ENCODE assay signal across 7 cellular contexts in the genomic region with DNA sequence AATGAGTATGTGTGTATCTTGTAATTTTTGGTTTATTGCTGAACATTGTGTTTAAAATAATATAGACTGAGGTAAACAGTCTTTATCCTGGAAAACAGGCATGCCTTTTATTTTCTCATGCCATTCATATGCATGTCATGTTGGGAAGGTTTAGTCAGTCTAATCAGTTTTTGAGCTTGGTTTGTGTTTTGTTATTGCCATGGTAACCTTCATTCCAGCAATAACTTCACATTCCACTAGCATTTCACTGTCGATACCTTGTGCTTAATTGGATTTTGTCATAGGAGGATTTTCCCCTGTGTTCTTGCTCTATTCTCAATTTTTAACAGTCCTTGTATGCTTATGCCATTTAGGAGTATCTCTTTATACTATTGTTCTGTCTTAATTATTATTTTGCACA.
DNase-seq lines count a peak whose midpoint lies in the region; ATAC-seq, FAIRE-seq and TF ChIP-seq lines count a peak whose summit lies in the region.
"Not testable (repeated sequence)": the region's sequence is repeated elsewhere in the genome, so short reads cannot be mapped to it uniquely, and the experiment has no call there.

No MANE protein-coding gene starts in this region.

- not testable (repeated sequence) for H4K91ac ChIP-seq in IMR-90 (ENCODE audit: insufficient read depth, low read depth, low read length); H1 (replicated peaks; ENCODE audit: insufficient read length, low read length)

- not testable (repeated sequence) for H3F3A ChIP-seq in GM23248 (ENCODE audit: insufficient read depth)

- not testable (repeated sequence) for H3K4me1 ChIP-seq in GM23248 (ENCODE audit: insufficient read depth); IMR-90 (ENCODE audit: control insufficient read depth, insufficient read depth, low read length); H1 (replicated peaks in 1 of 4; ENCODE audit: control insufficient read depth in 3 of 4, insufficient read depth in 4 of 4, low read length in 3 of 4); keratinocyte (ENCODE audit: control insufficient read depth, extremely low read depth, insufficient read depth, low read length); mesendoderm (ENCODE audit: control insufficient read depth, low read depth, low read length)

- H3K4me3 ChIP-seq in BJ (ENCODE audit: low read depth, low read length); GM23248; IMR-90 (ENCODE audit: insufficient read depth, low read depth, low read length); H1 (ENCODE audit: extremely low read depth in 1 of 4, insufficient read depth in 2 of 4, low read depth in 3 of 4, low read length in 4 of 4); keratinocyte (ENCODE audit: control insufficient read depth in 2 of 3, extremely low read depth in 1 of 3, insufficient read depth in 2 of 3, low read depth in 1 of 3, low read length in 3 of 3); mesendoderm (ENCODE audit: low read length): not testable (repeated sequence)

- not testable (repeated sequence) for H3K9ac ChIP-seq in GM23248; IMR-90 (ENCODE audit: low read depth, low read length); H1 (replicated peaks in 1 of 4; ENCODE audit: extremely low read depth in 1 of 4, low read depth in 3 of 4, low read length in 3 of 4); keratinocyte (ENCODE audit: control insufficient read depth, extremely low read depth, insufficient read depth, low read length); mesendoderm (ENCODE audit: low read length)

- H3K79me2 ChIP-seq in GM23248 (ENCODE audit: insufficient read depth); H1 (ENCODE audit: control insufficient read depth in 1 of 2, insufficient read depth in 2 of 2, low read length in 2 of 2); keratinocyte (ENCODE audit: control insufficient read depth, insufficient read depth, low read length); mesendoderm (ENCODE audit: control insufficient read depth, insufficient read depth, low read length): not testable (repeated sequence)

- H2BK15ac ChIP-seq in IMR-90 (ENCODE audit: low read depth, low read length); H1 (ENCODE audit: low read length); mesendoderm (replicated peaks; ENCODE audit: low read depth): not testable (repeated sequence)

- CTCF ChIA-PET in BJ (lab: Yijun Ruan, JAX); IMR-90 (lab: Yijun Ruan, JAX); H1 (lab: Charles Lee; ENCODE audit: partially characterized antibody): not testable (repeated sequence)

- H3K27ac ChIP-seq in GM23248; IMR-90 (ENCODE audit: insufficient read depth, low read length); H1 (ENCODE audit: low read depth, low read length); keratinocyte (ENCODE audit: control insufficient read depth, insufficient read depth, low read length); mesendoderm (ENCODE audit: low read depth, low read length): not testable (repeated sequence)

- not testable (repeated sequence) for BruUV-seq in IMR-90 (replicated peaks; lab: Mats Ljungman, UMichigan)

- not testable (repeated sequence) for H4K20me1 ChIP-seq in GM23248 (ENCODE audit: insufficient read depth); IMR-90 (ENCODE audit: insufficient read depth, low read length); H1 (replicated peaks in 1 of 2; ENCODE audit: control insufficient read depth in 1 of 2, insufficient read depth in 2 of 2, low read length in 2 of 2); keratinocyte (ENCODE audit: control insufficient read depth, extremely low read depth, insufficient read depth, low read length)

- H3K27me3 ChIP-seq in BJ (ENCODE audit: control insufficient read depth, insufficient read depth, low read length); GM23248 (replicated peaks; ENCODE audit: insufficient read depth); IMR-90 (ENCODE audit: control insufficient read depth, insufficient read depth, low read length); H1 (replicated peaks in 1 of 4; ENCODE audit: control insufficient read depth in 3 of 4, extremely low read depth in 1 of 4, insufficient read depth in 3 of 4, low read length in 3 of 4); keratinocyte (ENCODE audit: control insufficient read depth, extremely low read depth, insufficient read depth, low read length); mesendoderm (ENCODE audit: insufficient read depth, low read length, poor library complexity): not testable (repeated sequence)

- DNase-seq in BJ (ENCODE audit: low read depth): peak; percentile 12
- peak; percentile 1 for DNase-seq in GM23248
- peak; percentile 52 for DNase-seq in IMR-90
- peak; percentile 2 for DNase-seq in amniotic epithelial cell (ENCODE audit: low read depth)
- not testable (repeated sequence) for DNase-seq in H1 (ENCODE audit: low read depth in 1 of 2, low spot score in 2 of 2); keratinocyte (ENCODE audit: low read depth, low spot score)
- peak; percentile 44 for DNase-seq in mesendoderm

- H2BK20ac ChIP-seq in IMR-90 (ENCODE audit: low read depth, low read length); H1 (ENCODE audit: low read length): not testable (repeated sequence)

- dilution Hi-C loops in IMR-90 (cut with HindIII; ENCODE audit: low sequenced_read_pairs, unreplicated experiment); keratinocyte (cut with MboI; ENCODE audit: extremely low pct_ligation_motif_present, low sequenced_read_pairs): not testable (repeated sequence)

- POLR2A ChIA-PET in BJ (lab: Charles Lee); IMR-90 (lab: Charles Lee; ENCODE audit: unreplicated experiment); H1 (lab: Charles Lee; ENCODE audit: partially characterized antibody): not testable (repeated sequence)

- not testable (repeated sequence) for TF ChIP-seq RAD21 in IMR-90 (IDR thresholded peaks at IDR 0.05; ENCODE audit: low read length); H1 (IDR thresholded peaks at IDR 0.05 in 1 of 2, conservative IDR thresholded peaks at IDR 0.05 in 1 of 2; ENCODE audit: low read depth in 2 of 2, low read length in 2 of 2)

- H3K56ac ChIP-seq in IMR-90 (ENCODE audit: extremely low read depth, insufficient read depth, low read length); H1 (replicated peaks; ENCODE audit: insufficient read length, low read depth, low read length); mesendoderm (ENCODE audit: low read length): not testable (repeated sequence)

- not testable (repeated sequence) for H3K18ac ChIP-seq in IMR-90 (ENCODE audit: low read depth, low read length); H1 (ENCODE audit: extremely low read depth, low read length); mesendoderm (ENCODE audit: low read length)

- not testable (repeated sequence) for H3K23ac ChIP-seq in IMR-90 (ENCODE audit: low read depth, low read length); H1 (ENCODE audit: insufficient read length); mesendoderm (ENCODE audit: low read length)

- H2AK5ac ChIP-seq in IMR-90 (ENCODE audit: low read depth, low read length); H1 (ENCODE audit: low read depth, low read length); mesendoderm (ENCODE audit: low read length): not testable (repeated sequence)

- not testable (repeated sequence) for H3K36me3 ChIP-seq in BJ (ENCODE audit: control insufficient read depth, insufficient read depth, low read length); GM23248 (ENCODE audit: low read depth); IMR-90 (ENCODE audit: control insufficient read depth, insufficient read depth, low read length); H1 (ENCODE audit: control insufficient read depth in 2 of 4, insufficient read depth in 4 of 4, low read length in 3 of 4); keratinocyte (ENCODE audit: control insufficient read depth in 2 of 2, extremely low read depth in 1 of 2, insufficient read depth in 2 of 2, low read length in 2 of 2); mesendoderm (ENCODE audit: control insufficient read depth, insufficient read depth, low read length)

- H3K23me2 ChIP-seq in H1 (ENCODE audit: low read depth, low read length): not testable (repeated sequence)

- H2BK5ac ChIP-seq in IMR-90 (ENCODE audit: low read depth, low read length, poor library complexity, severe bottlenecking); H1 (ENCODE audit: low read depth, low read length); mesendoderm (ENCODE audit: low read length): not testable (repeated sequence)

- H4K5ac ChIP-seq in IMR-90 (ENCODE audit: low read depth, low read length); H1 (ENCODE audit: insufficient read length, low read depth, low read length); mesendoderm (ENCODE audit: low read length): not testable (repeated sequence)

- not testable (repeated sequence) for H3K14ac ChIP-seq in IMR-90 (replicated peaks; ENCODE audit: low read depth, low read length); H1 (ENCODE audit: insufficient read length)

- not testable (repeated sequence) for H3K4me2 ChIP-seq in GM23248 (ENCODE audit: unreplicated experiment); IMR-90 (ENCODE audit: low read depth, low read length); H1 (ENCODE audit: insufficient read depth in 1 of 2, low read depth in 2 of 2, low read length in 2 of 2); keratinocyte (ENCODE audit: control insufficient read depth, extremely low read depth, insufficient read depth, low read depth, low read length); mesendoderm (ENCODE audit: low read length)

- peak; percentile 21; the same call in 1 of the 2 replicates for ATAC-seq in IMR-90 (ENCODE audit: low read depth)

- H2BK120ac ChIP-seq in IMR-90 (ENCODE audit: low read depth, low read length); H1 (replicated peaks; ENCODE audit: low read depth, low read length); mesendoderm (ENCODE audit: low read depth, low read length): not testable (repeated sequence)

- not testable (repeated sequence) for TF ChIP-seq CTCF in BJ (IDR thresholded peaks at IDR 0.05; ENCODE audit: insufficient read depth, low read depth, low read length); IMR-90 (conservative IDR thresholded peaks at IDR 0.05; ENCODE audit: low read depth, low read length); H1 (IDR thresholded peaks at IDR 0.05; ENCODE audit: control extremely low read depth in 1 of 3, insufficient read depth in 1 of 3, low read depth in 1 of 3, low read length in 3 of 3); keratinocyte (optimal IDR thresholded peaks at IDR 0.05 in 1 of 3, IDR thresholded peaks at IDR 0.05 in 1 of 3, conservative IDR thresholded peaks at IDR 0.05 in 1 of 3; ENCODE audit: extremely low read depth in 1 of 3, insufficient read depth in 2 of 3, low read length in 3 of 3)

- H3K79me1 ChIP-seq in IMR-90 (ENCODE audit: low read depth in 1 of 2, low read length in 2 of 2); H1 (ENCODE audit: low read depth, low read length); mesendoderm (ENCODE audit: low read length): not testable (repeated sequence)

- TF ChIP-seq EP300 in H1 (IDR thresholded peaks at IDR 0.05; ENCODE audit: borderline replicate concordance in 1 of 2, low read depth in 2 of 2, low read length in 2 of 2): not testable (repeated sequence)

- not testable (repeated sequence) for H3K9me2 ChIP-seq in GM23248 (ENCODE audit: insufficient read depth)

- H2AFZ ChIP-seq in GM23248; IMR-90 (replicated peaks; ENCODE audit: low read length, poor library complexity); H1 (ENCODE audit: low read length); keratinocyte (ENCODE audit: control insufficient read depth, low read length): not testable (repeated sequence)

- intact Hi-C loops in IMR-90 (cut with micrococcal nuclease): not testable (repeated sequence)

- not testable (repeated sequence) for H4K8ac ChIP-seq in IMR-90 (ENCODE audit: low read depth in 2 of 2, low read length in 2 of 2); H1 (ENCODE audit: extremely low read depth, insufficient read depth, low read length); mesendoderm (ENCODE audit: low read depth, low read length)

- not testable (repeated sequence) for H2AK9ac ChIP-seq in IMR-90 (replicated peaks; ENCODE audit: low read depth, low read length, poor library complexity)

- not testable (repeated sequence) for FAIRE-seq in H1 (lab: Jason Lieb, UNC)
- peak; percentile 9 for FAIRE-seq in keratinocyte (lab: Jason Lieb, UNC)

- H3K9me3 ChIP-seq in GM23248 (ENCODE audit: low read depth); IMR-90 (ENCODE audit: control insufficient read depth, insufficient read depth, low read length); H1 (ENCODE audit: insufficient read depth in 2 of 2, low read depth in 1 of 2, low read length in 1 of 2); keratinocyte (ENCODE audit: control insufficient read depth, low read depth, low read length): not testable (repeated sequence)

- in situ Hi-C loops in GM23248 (cut with MboI); IMR-90 (cut with MboI; ENCODE audit: low sequenced_read_pairs): not testable (repeated sequence)

- 18 to 42% methylated on average over 1 of the region's 1 CpG for WGBS in GM23248 (ENCODE audit: low coverage in 1 of 2, low lambda C conversion rate in 2 of 2, missing lambda C conversion rate in 2 of 2), 2 experiments
- no CpG with 5 or more reads among the region's 1 CpG for WGBS in IMR-90 (ENCODE audit: extremely low coverage in 2 of 2, insufficient read length in 1 of 2), 2 experiments
- WGBS in H1 (ENCODE audit: extremely low coverage in 1 of 2, insufficient coverage in 1 of 2, insufficient read length in 1 of 2, insufficient replicate concordance in 2 of 2, low coverage in 1 of 2, low lambda C conversion rate in 2 of 2, missing lambda C conversion rate in 1 of 2), 2 experiments: 93% methylated on average over 1 of the region's 1 CpG; no CpG with 5 or more reads in 1 of the 2 experiments
- WGBS in mesendoderm (ENCODE audit: extremely low coverage, insufficient coverage, low lambda C conversion rate): no CpG with 5 or more reads among the region's 1 CpG

- H2BK12ac ChIP-seq in H1 (ENCODE audit: low read depth, low read length): not testable (repeated sequence)

- H3K9me1 ChIP-seq in IMR-90 (ENCODE audit: insufficient read depth, low read length); keratinocyte (ENCODE audit: control insufficient read depth, extremely low read depth, insufficient read depth, low read length): not testable (repeated sequence)

- not testable (repeated sequence) for H3K4ac ChIP-seq in IMR-90 (ENCODE audit: low read depth, low read length); H1 (replicated peaks; ENCODE audit: insufficient read length, low read depth, low read length); mesendoderm (ENCODE audit: low read depth, low read length)

- TF ChIP-seq POLR2A in IMR-90 (IDR thresholded peaks at IDR 0.05; ENCODE audit: low read depth, low read length); H1 (IDR thresholded peaks at IDR 0.05; ENCODE audit: control extremely low read depth in 1 of 2, low read depth in 2 of 2, low read length in 2 of 2): not testable (repeated sequence)
